12 cellular contexts compared by ENCODE assay signal in the genomic region with DNA sequence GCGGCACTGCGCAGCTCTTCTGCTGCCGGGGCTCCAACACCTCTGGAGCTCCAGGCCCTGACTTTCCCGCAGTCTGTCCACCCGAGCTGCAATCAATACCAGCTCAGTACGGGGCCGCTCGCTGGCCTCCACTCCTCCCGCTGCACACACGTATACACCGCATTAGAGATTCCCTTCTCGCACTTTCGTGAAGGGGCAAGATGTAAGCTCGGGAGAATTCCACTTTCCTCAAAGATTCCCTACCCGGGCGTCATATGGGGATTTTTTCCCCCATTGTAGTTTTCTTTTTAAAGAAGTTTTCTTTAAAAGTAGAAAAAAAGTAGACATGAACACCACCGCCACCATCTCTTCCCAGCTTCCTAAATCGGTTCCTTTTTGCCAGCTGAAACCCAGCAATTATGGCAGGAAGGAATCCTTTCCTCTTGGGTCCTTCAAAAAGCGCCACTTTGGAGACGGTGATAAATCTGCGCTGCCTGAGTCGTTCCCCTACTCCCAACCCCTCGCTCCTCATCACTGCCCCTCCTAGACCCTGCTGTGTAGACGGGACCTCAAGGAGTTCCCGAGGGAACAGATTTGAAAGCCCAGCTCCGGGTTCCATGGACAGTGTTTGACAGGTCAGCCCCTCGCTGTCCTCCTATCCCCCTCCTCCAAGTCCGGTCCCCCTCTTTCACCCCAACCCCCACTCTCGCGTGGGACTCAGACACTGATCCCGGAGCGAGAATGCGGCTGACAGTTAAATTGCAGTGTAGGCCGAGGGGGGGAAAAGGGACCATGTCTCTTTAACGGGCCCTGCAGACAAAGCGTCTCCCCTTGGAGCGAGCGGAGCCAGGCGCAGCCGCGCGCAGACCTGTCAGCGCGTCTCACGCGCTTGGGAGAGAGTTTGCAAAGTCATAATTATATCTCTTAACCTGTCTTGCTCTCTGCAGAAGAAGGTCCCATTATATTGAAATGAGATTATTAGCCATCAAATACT. TPM values are rescaled to one million over a fixed set of nuclear protein-coding genes. Genes with fewer than 3 reads are reported as not detected.
DNase-seq lines count a peak whose midpoint lies in the region; ATAC-seq, FAIRE-seq and TF ChIP-seq lines count a peak whose summit lies in the region.
"Had no signal": no experiment of that assay in that cellular context is flagged by ENCODE, and none has a peak within 500 bp of the region (broad histone marks: within the 10 kb centered on the region; RNA-seq: fewer than 3 reads in every experiment).

No MANE protein-coding gene starts in this region.

- H3K4me3 Mint-ChIP-seq in CD8-positive, alpha-beta T cell, result peak overlapping the region; percentile 5
- H3K4me3 Mint-ChIP-seq in chondrocyte (ENCODE audit: unreplicated experiment) (peak overlapping the region; percentile 49), natural killer cell (peak overlapping the region; percentile 63)

- H3K27ac Mint-ChIP-seq in CD8-positive, alpha-beta T cell, result no peak overlapping the region
- H3K27ac Mint-ChIP-seq in chondrocyte (ENCODE audit: unreplicated experiment), result no peak overlapping the region
- H3K27ac Mint-ChIP-seq in natural killer cell, result no peak overlapping the region

- H3K9me3 Mint-ChIP-seq in CD8-positive, alpha-beta T cell, result no peaks in the 10 kb centered on the region
- H3K9me3 Mint-ChIP-seq in chondrocyte (ENCODE audit: low read depth) (peaks cover 3% of the 10 kb centered on the region), natural killer cell (no peaks in the 10 kb centered on the region)

- no peak for FAIRE-seq in small intestine (lab: Jason Lieb, UNC)

- no peak for ATAC-seq in CD8-positive, alpha-beta T cell
- ATAC-seq in natural killer cell (no peak), left colon (no peak)

- no peaks in the 10 kb centered on the region for H3K9me3 ChIP-seq in CD8-positive, alpha-beta T cell (ENCODE audit: low read length)
- no peaks in the 10 kb centered on the region for H3K9me3 ChIP-seq in small intestine (ENCODE audit: control insufficient read depth, low read depth)
- H3K9me3 ChIP-seq in vagina, result no peaks in the 10 kb centered on the region

- peaks cover 42% of the 10 kb centered on the region for H3K4me1 Mint-ChIP-seq in CD8-positive, alpha-beta T cell (ENCODE audit: low read depth)
- H3K4me1 Mint-ChIP-seq in chondrocyte (ENCODE audit: low read depth) (peaks cover 43% of the 10 kb centered on the region), natural killer cell (peaks cover 21 to 25% of the 10 kb centered on the region in 2 donors)

- peaks cover 38% of the 10 kb centered on the region for H3K27me3 ChIP-seq in CD8-positive, alpha-beta T cell (ENCODE audit: insufficient read depth, low read length)
- H3K27me3 ChIP-seq in small intestine (ENCODE audit: control insufficient read depth in 2 of 2, insufficient read depth in 2 of 2, low read length in 2 of 2) (peaks cover 20 to 47% of the 10 kb centered on the region in 2 donors), vagina (peaks cover 10% of the 10 kb centered on the region)

- POLR2A ChIA-PET in CD8-positive, alpha-beta T cell (lab: Charles Lee), result interaction anchor here (0.6 kb wide), 1 partner anchor 65 kb away, joined by 3 read pairs; no protein-coding TSS in a partner anchor

- 5 to 7% (median 6%) methylated on average over 46 of the region's 46 CpGs for WGBS in small intestine, 3 donors

- no peak for DNase-seq in CD8-positive, alpha-beta T cell
- peak; percentile 22 for DNase-seq in GM13977 (ENCODE audit: low spot score)
- no peak for DNase-seq in chondrocyte (ENCODE audit: low spot score)
- no peak for DNase-seq in natural killer cell
- DNase-seq in small intestine, result no peak
- no peak for DNase-seq in pons (ENCODE audit: low spot score)
- no peak for DNase-seq in vagina (ENCODE audit: extremely low spot score in 2 of 2)
- no peak for DNase-seq in left colon
- DNase-seq: activated CD4-positive, alpha-beta T cell treated with anti-CD3 and anti-CD28 coated beads for 4 hours; NCI-H1092 had no signal

- peaks cover 35% of the 10 kb centered on the region for H3K4me1 ChIP-seq in CD8-positive, alpha-beta T cell (ENCODE audit: insufficient read depth, low read length)
- H3K4me1 ChIP-seq in small intestine (ENCODE audit: control insufficient read depth in 2 of 2, insufficient read depth in 1 of 2, low read depth in 1 of 2, low read length in 1 of 2) (peaks cover 0 to 5% of the 10 kb centered on the region in 2 donors), vagina (peaks cover 42% of the 10 kb centered on the region)

- H3K36me3 ChIP-seq in CD8-positive, alpha-beta T cell (ENCODE audit: insufficient read depth, low read length), result no peaks in the 10 kb centered on the region
- H3K36me3 ChIP-seq in small intestine (ENCODE audit: control insufficient read depth in 2 of 2, insufficient read depth in 2 of 2, low read length in 2 of 2) (no peaks in the 10 kb centered on the region), vagina (no peaks in the 10 kb centered on the region)

- H3K36me3 Mint-ChIP-seq in CD8-positive, alpha-beta T cell, result no peaks in the 10 kb centered on the region
- H3K36me3 Mint-ChIP-seq in chondrocyte (ENCODE audit: low read depth) (no peaks in the 10 kb centered on the region), natural killer cell (no peaks in the 10 kb centered on the region)

- CTCF ChIA-PET in CD8-positive, alpha-beta T cell (lab: Charles Lee), result interaction anchor here (0.9 to 1.2 kb wide), 3 partner anchors 9 to 215 kb away, joined by 3 read pairs; no protein-coding TSS in a partner anchor

- H3K4me3 ChIP-seq in CD8-positive, alpha-beta T cell (ENCODE audit: low read depth, low read length), result no peak overlapping the region
- no peak overlapping the region for H3K4me3 ChIP-seq in small intestine (ENCODE audit: low read depth in 1 of 2, low read length in 2 of 2)
- H3K4me3 ChIP-seq in vagina, result no peak overlapping the region
- H3K4me3 ChIP-seq: lung had no signal

- intact Hi-C loops in CD8-positive, alpha-beta T cell (cut with DNase I, micrococcal nuclease), result no loop called here
- intact Hi-C loops in natural killer cell (cut with micrococcal nuclease) (no loop called here), vagina (cut with DNase I) (loop anchor here (10.0 kb wide), 1 partner anchor 80 kb away; no protein-coding TSS in a partner anchor), left colon (cut with DNase I, micrococcal nuclease) (loop anchor here in 1 of 2 donors (10.0 kb wide), 1 partner anchor 310 kb away; no protein-coding TSS in a partner anchor)

- H3K27me3 Mint-ChIP-seq in CD8-positive, alpha-beta T cell (ENCODE audit: low read depth), result peaks cover 68% of the 10 kb centered on the region
- H3K27me3 Mint-ChIP-seq in chondrocyte (ENCODE audit: low read depth), result peaks cover 76% of the 10 kb centered on the region
- H3K27me3 Mint-ChIP-seq in natural killer cell (ENCODE audit: low read depth in 2 of 2), result peaks cover 68 to 88% of the 10 kb centered on the region in 2 donors

- TF ChIP-seq POLR2A in vagina (IDR thresholded peaks at IDR 0.05), result no peak

- no peak for TF ChIP-seq CTCF in CD8-positive, alpha-beta T cell (IDR thresholded peaks at IDR 0.05)
- no peak for TF ChIP-seq CTCF in GM13977 (IDR thresholded peaks at IDR 0.05; ENCODE audit: extremely low read depth, insufficient read depth, missing control alignments)
- TF ChIP-seq CTCF in chondrocyte (IDR thresholded peaks at IDR 0.05), result no peak
- no peak for TF ChIP-seq CTCF in natural killer cell (IDR thresholded peaks at IDR 0.05)
- TF ChIP-seq CTCF in vagina (IDR thresholded peaks at IDR 0.05), result no peak

- H3K27ac ChIP-seq in CD8-positive, alpha-beta T cell (ENCODE audit: low read depth, low read length), result no peak overlapping the region
- H3K27ac ChIP-seq in small intestine (ENCODE audit: low read depth in 1 of 2, low read length in 1 of 2) (no peak overlapping the region), vagina (no peak overlapping the region)
- H3K27ac ChIP-seq: RWPE1 had no signal

- in situ Hi-C loops in GM13977 (cut with MboI; ENCODE audit: low pct_unique_long_range_greater_than_20kb, low sequenced_read_pairs, unreplicated experiment), result no loop called here

RNA-seq across cellular contexts. Expression of a gene that starts 39.5 kb away (rescaled TPM):
- total RNA-seq in CD8-positive, alpha-beta T cell, result not detected
- total RNA-seq in chondrocyte (not detected in 3 replicates), natural killer cell (not detected), vagina (not detected), left colon (under 1 TPM in 1 of 2 donors, not detected in 1; 0.28 TPM)
- polyA plus RNA-seq in small intestine, result not detected
- total RNA-seq: lung had no signal
- polyA plus RNA-seq: lung had no signal

Comparison
In these comparisons a context has a peak if more than half of its experiments do, and no peak if none do; other contexts are left out.
1. H3K4me3 Mint-ChIP-seq: peak in every context shown above with its lines; median percentile 63 in natural killer cell; 49 in chondrocyte; 5 in CD8-positive, alpha-beta T cell.